Comparison of ENCODE assay signal across 16 cellular contexts in genomic region chr4:29571322-29571721, GRCh38.
A peak's percentile ranks its signal among the peaks of the same experiment; 100 is the strongest.
DNase-seq lines count a peak whose midpoint lies in the region; FAIRE-seq and TF ChIP-seq lines count a peak whose summit lies in the region.
"Had no signal": no experiment of that assay in that cellular context is flagged by ENCODE, and none has a peak within 500 bp of the region (broad histone marks: within the 10 kb centered on the region; RNA-seq: fewer than 3 reads in every experiment).

No MANE protein-coding gene starts in this region.

- H2AFZ ChIP-seq in endothelial cell of umbilical vein (ENCODE audit: low read depth, low read length) (peak overlapping the region; percentile 33), osteoblast (ENCODE audit: low read length) (no peak overlapping the region)

- no peak overlapping the region for H3K4me3 ChIP-seq in GM12865 (ENCODE audit: low read depth, low read length)
- no peak overlapping the region for H3K4me3 ChIP-seq in endothelial cell of umbilical vein (replicated peaks in 1 of 3; ENCODE audit: insufficient read depth in 1 of 3, low read depth in 1 of 3, low read length in 3 of 3)
- no peak overlapping the region for H3K4me3 ChIP-seq in adrenal gland
- H3K4me3 ChIP-seq in osteoblast (ENCODE audit: insufficient read depth, low read length): no peak overlapping the region

- H3K4me1 ChIP-seq in endothelial cell of umbilical vein (ENCODE audit: control insufficient read depth, extremely low read depth, insufficient read depth, low read length) (no peaks in the 10 kb centered on the region), adrenal gland (replicated peaks in 1 of 2) (no peaks in the 10 kb centered on the region), osteoblast (ENCODE audit: insufficient read depth, low read length) (no peaks in the 10 kb centered on the region)
- H3K4me1 ChIP-seq: BE2C had no signal

- no TSS peak for BruUV-seq in endothelial cell of umbilical vein (replicated peaks; lab: Mats Ljungman, UMichigan)

- TF ChIP-seq POLR2A in endothelial cell of umbilical vein (IDR thresholded peaks at IDR 0.05; ENCODE audit: low read depth, low read length) (no peak), adrenal gland (IDR thresholded peaks at IDR 0.05) (no peak)

- H3K27ac ChIP-seq in endothelial cell of umbilical vein (ENCODE audit: insufficient read depth, low read depth, low read length) (no peak overlapping the region), adrenal gland (no peak overlapping the region), osteoblast (ENCODE audit: low read depth, low read length) (no peak overlapping the region)
- H3K27ac ChIP-seq: C4-2B had no signal

- H3K36me3 ChIP-seq in endothelial cell of umbilical vein (ENCODE audit: control insufficient read depth in 2 of 2, extremely low read depth in 1 of 2, insufficient read depth in 2 of 2, low read length in 2 of 2) (no peaks in the 10 kb centered on the region), adrenal gland (replicated peaks in 1 of 2) (no peaks in the 10 kb centered on the region), osteoblast (ENCODE audit: insufficient read depth, low read length) (no peaks in the 10 kb centered on the region)
- H3K36me3 ChIP-seq: BE2C had no signal

- 73 to 79% (median 74%) methylated on average over 3 of the region's 3 CpGs for WGBS in adrenal gland, 4 donors

- no peaks in the 10 kb centered on the region for H3K9me1 ChIP-seq in endothelial cell of umbilical vein (replicated peaks; ENCODE audit: control insufficient read depth, extremely low read depth, insufficient read depth, low read length)

- H3K9me3 ChIP-seq in endothelial cell of umbilical vein (replicated peaks; ENCODE audit: control insufficient read depth, insufficient read depth, low read length): no peaks in the 10 kb centered on the region
- H3K9me3 ChIP-seq in adrenal gland (replicated peaks in 1 of 3): peaks cover 0 to 2% (median 0%) of the 10 kb centered on the region in 3 donors
- no peaks in the 10 kb centered on the region for H3K9me3 ChIP-seq in osteoblast (ENCODE audit: low read depth, low read length)
- H3K9me3 ChIP-seq: BE2C had no signal

- no peaks in the 10 kb centered on the region for H4K20me1 ChIP-seq in endothelial cell of umbilical vein (replicated peaks; ENCODE audit: control insufficient read depth, extremely low read depth, insufficient read depth, low read length)
- H4K20me1 ChIP-seq in osteoblast (ENCODE audit: insufficient read depth, low read length): no peaks in the 10 kb centered on the region

- H3K27me3 ChIP-seq in endothelial cell of umbilical vein (ENCODE audit: control insufficient read depth in 2 of 2, insufficient read depth in 2 of 2, low read length in 2 of 2) (no peaks in the 10 kb centered on the region), adrenal gland (no peaks in the 10 kb centered on the region), osteoblast (ENCODE audit: insufficient read depth, low read length) (no peaks in the 10 kb centered on the region)
- H3K27me3 ChIP-seq: BE2C had no signal

- no peak for TF ChIP-seq CTCF in GM12865 (IDR thresholded peaks at IDR 0.05; ENCODE audit: insufficient read depth, low read depth, low read length, missing control alignments)
- TF ChIP-seq CTCF in endothelial cell of umbilical vein (IDR thresholded peaks at IDR 0.05; ENCODE audit: extremely low read depth in 1 of 2, insufficient read depth in 1 of 2, low read depth in 1 of 2, low read length in 2 of 2): no peak
- TF ChIP-seq CTCF in adrenal gland (IDR thresholded peaks at IDR 0.05): no peak
- TF ChIP-seq CTCF in osteoblast (IDR thresholded peaks at IDR 0.05; ENCODE audit: extremely low read depth, low read depth, low read length): no peak

- H3K79me2 ChIP-seq in endothelial cell of umbilical vein (ENCODE audit: control insufficient read depth, insufficient read depth, low read length): no peaks in the 10 kb centered on the region
- no peaks in the 10 kb centered on the region for H3K79me2 ChIP-seq in osteoblast (ENCODE audit: insufficient read depth, low read length)

- dilution Hi-C loops in endothelial cell of umbilical vein (cut with MboI; ENCODE audit: extremely low pct_ligation_motif_present, low sequenced_read_pairs): no loop called here

- H3K9ac ChIP-seq in endothelial cell of umbilical vein (replicated peaks; ENCODE audit: extremely low read depth, insufficient read depth, low read length): no peak overlapping the region

- H3K4me2 ChIP-seq in endothelial cell of umbilical vein (ENCODE audit: insufficient read depth, low read length) (no peak overlapping the region), osteoblast (ENCODE audit: insufficient read depth, low read length) (no peak overlapping the region)

- CTCF ChIA-PET in endothelial cell of umbilical vein (lab: Charles Lee): no interaction called here

- DNase-seq in GM12865 (ENCODE audit: low read depth) (peak; percentile 7), M059J (ENCODE audit: low read depth) (peak; percentile 12), endothelial cell of umbilical vein (ENCODE audit: low read depth, low spot score) (no peak), adrenal gland (no peak), HUDEP-2 (lab: John Stamatoyannopoulos, UW; ENCODE audit: unreplicated experiment in 76 of 76) (no peak), osteoblast (ENCODE audit: insufficient read length, low spot score, missing footprints) (no peak)
- DNase-seq in activated CD8-positive, alpha-beta memory T cell treated with anti-CD3 and anti-CD28 coated beads, Interleukin-2, amount 50 U/mL, for 4 hours: no peak
- DNase-seq: BE2C; CD4-positive, alpha-beta memory T cell; DMS79; GDM1; HCEC 1CT; HFFc6; KG1 had no signal

- FAIRE-seq in endothelial cell of umbilical vein (lab: Jason Lieb, UNC): no peak
- FAIRE-seq: GM18507 had no signal

- intact Hi-C loops in endothelial cell of umbilical vein (cut with micrococcal nuclease) (no loop called here), adrenal gland (cut with DNase I) (no loop called here)

- POLR2A ChIA-PET in endothelial cell of umbilical vein (lab: Charles Lee): no interaction called here

TF ChIP-seq in endothelial cell of umbilical vein, 7 proteins besides CTCF, POLR2A, EP300 and RAD21:
- TF ChIP-seq POLR2AphosphoS5 (IDR thresholded peaks at IDR 0.05; ENCODE audit: insufficient read depth, low read depth, low read length): no peak
- TF ChIP-seq EZH2 (IDR thresholded peaks at IDR 0.05; ENCODE audit: borderline replicate concordance, low read depth, low read length, severe bottlenecking): no peak
- TF ChIP-seq FOS (IDR thresholded peaks at IDR 0.05; ENCODE audit: borderline replicate concordance, insufficient read depth, low read length): no peak
- TF ChIP-seq GATA2 (IDR thresholded peaks at IDR 0.05; ENCODE audit: insufficient read depth, insufficient read length, low read depth, low read length): no peak
- TF ChIP-seq MYC (IDR thresholded peaks at IDR 0.05; ENCODE audit: low read depth, low read length): no peak
- TF ChIP-seq JUN (IDR thresholded peaks at IDR 0.05; ENCODE audit: borderline replicate concordance, insufficient read depth, insufficient read length, low read depth): no peak

Comparison
In these comparisons a context has a peak if more than half of its experiments do, and no peak if none do; other contexts are left out.
1. DNase-seq: peak in GM12865 (single experiment) and M059J (single experiment); none in endothelial cell of umbilical vein (single experiment), adrenal gland (0 of 7), HUDEP-2 (0 of 76), osteoblast (single experiment) and activated CD8-positive, alpha-beta memory T cell treated with anti-CD3 and anti-CD28 coated beads, Interleukin-2, amount 50 U/mL, for 4 hours (single experiment).